ENCODE assay signal across 1 cellular context in genomic region chr20:25057234-25058050, GRCh38.
TF ChIP-seq lines count a peak whose summit lies in the region.

No MANE protein-coding gene starts in this region.

TF ChIP-seq in HepG2, 621 proteins besides CTCF, POLR2A, EP300 and RAD21 (continued from another document and continues in another):
- TF ChIP-seq GMEB2 (CRISPR knock-in tag; IDR thresholded peaks at IDR 0.05; ENCODE audit: low read depth) (no peak), ZNF335 (CRISPR knock-in tag; IDR thresholded peaks at IDR 0.05) (no peak; the same call in 1 of the 2 replicates), SMAD9 (CRISPR knock-in tag; IDR thresholded peaks at IDR 0.05) (no peak), ZSCAN12 (CRISPR knock-in tag; IDR thresholded peaks at IDR 0.05) (no peak; the same call in 1 of the 2 replicates), THRA (CRISPR knock-in tag; IDR thresholded peaks at IDR 0.05; ENCODE audit: borderline replicate concordance) (no peak), ZNF530 (CRISPR knock-in tag; IDR thresholded peaks at IDR 0.05; ENCODE audit: low read depth) (no peak; the same call in 1 of the 2 replicates), PATZ1 (CRISPR knock-in tag; IDR thresholded peaks at IDR 0.05) (peak; percentile 89), UBTF (CRISPR knock-in tag; IDR thresholded peaks at IDR 0.05) (peak; percentile 94; the same call in 1 of the 2 replicates), TGIF2 (CRISPR knock-in tag; IDR thresholded peaks at IDR 0.05) (no peak), ZNF773 (CRISPR knock-in tag; IDR thresholded peaks at IDR 0.05; ENCODE audit: borderline replicate concordance) (peak; percentile 89; the same call in 1 of the 2 replicates), ZNF343 (CRISPR knock-in tag; IDR thresholded peaks at IDR 0.05) (no peak), ZBTB1 (CRISPR knock-in tag; IDR thresholded peaks at IDR 0.05; ENCODE audit: borderline replicate concordance) (no peak), PHB2 (IDR thresholded peaks at IDR 0.05; ENCODE audit: partially characterized antibody) (no peak), TOPORS (CRISPR knock-in tag; IDR thresholded peaks at IDR 0.05) (peak; percentile 44; the same call in 1 of the 2 replicates), SIN3A (IDR thresholded peaks at IDR 0.05; ENCODE audit: borderline replicate concordance, low read depth, low read length) (peak; percentile 49; the same call in 1 of the 2 replicates), ZNF326 (CRISPR knock-in tag; IDR thresholded peaks at IDR 0.05; ENCODE audit: borderline replicate concordance) (no peak), NR2C2 (CRISPR knock-in tag; IDR thresholded peaks at IDR 0.05; ENCODE audit: borderline replicate concordance) (no peak), MATR3 (CRISPR knock-in tag; IDR thresholded peaks at IDR 0.05) (no peak), ZKSCAN1 (IDR thresholded peaks at IDR 0.05; ENCODE audit: low read length) (no peak), ATF7-NPFF (CRISPR knock-in tag; IDR thresholded peaks at IDR 0.05; ENCODE audit: low read depth) (no peak), ZNF570 (CRISPR knock-in tag; IDR thresholded peaks at IDR 0.05; ENCODE audit: borderline replicate concordance) (no peak), JUND (CRISPR knock-in tag; IDR thresholded peaks at IDR 0.05) (no peak), DR1 (CRISPR knock-in tag; IDR thresholded peaks at IDR 0.05) (no peak; the same call in 1 of the 2 replicates), HIVEP1 (CRISPR knock-in tag; IDR thresholded peaks at IDR 0.05) (no peak), POLR2AphosphoS2 (IDR thresholded peaks at IDR 0.05; ENCODE audit: low read depth, low read length) (no peak), CCAR2 (optimal IDR thresholded peaks at IDR 0.05; ENCODE audit: low read depth, low read length) (no peak), ZNF260 (CRISPR knock-in tag; IDR thresholded peaks at IDR 0.05; ENCODE audit: borderline replicate concordance, low read depth) (no peak), ZC3H13 (CRISPR knock-in tag; IDR thresholded peaks at IDR 0.05) (no peak), ZNF75D (CRISPR knock-in tag; IDR thresholded peaks at IDR 0.05; ENCODE audit: borderline replicate concordance) (no peak), GTF2F1 (IDR thresholded peaks at IDR 0.05; ENCODE audit: low read length) (no peak), ZNF256 (CRISPR knock-in tag; conservative IDR thresholded peaks at IDR 0.05) (no peak), ZNF775 (CRISPR knock-in tag; IDR thresholded peaks at IDR 0.05; ENCODE audit: borderline replicate concordance) (no peak), GLI4 (CRISPR knock-in tag; IDR thresholded peaks at IDR 0.05; ENCODE audit: borderline replicate concordance) (peak; percentile 86), SMAD1 (CRISPR knock-in tag; IDR thresholded peaks at IDR 0.05; ENCODE audit: borderline replicate concordance, low read depth) (0 out of 2 replicates have a peak, but pooled peaks have one; percentile 21), ZNF33B (CRISPR knock-in tag; IDR thresholded peaks at IDR 0.05) (peak; percentile 71; the same call in 1 of the 2 replicates), CC2D1A (CRISPR knock-in tag; IDR thresholded peaks at IDR 0.05) (no peak), SKI (IDR thresholded peaks at IDR 0.05; ENCODE audit: partially characterized antibody) (peak; percentile 2), ZNF746 (CRISPR knock-in tag; IDR thresholded peaks at IDR 0.05) (no peak; the same call in 1 of the 2 replicates), REPIN1 (CRISPR knock-in tag; IDR thresholded peaks at IDR 0.05; ENCODE audit: borderline replicate concordance, low read depth) (0 out of 2 replicates have a peak, but pooled peaks have one; percentile 45), ZFP36L1 (CRISPR knock-in tag; IDR thresholded peaks at IDR 0.05) (no peak), ZNF501 (CRISPR knock-in tag; IDR thresholded peaks at IDR 0.05) (peak; percentile 80), ZNF567 (CRISPR knock-in tag; IDR thresholded peaks at IDR 0.05; ENCODE audit: borderline replicate concordance) (no peak), ZNF431 (CRISPR knock-in tag; IDR thresholded peaks at IDR 0.05; ENCODE audit: borderline replicate concordance, low read depth) (no peak), EHMT2 (IDR thresholded peaks at IDR 0.05; ENCODE audit: borderline replicate concordance, low read depth, low read length) (no peak), NCOA2 (CRISPR knock-in tag; IDR thresholded peaks at IDR 0.05) (0 out of 2 replicates have a peak, but pooled peaks have one; percentile 30), ZNF629 (CRISPR knock-in tag; conservative IDR thresholded peaks at IDR 0.05) (no peak), GTF3A (CRISPR knock-in tag; conservative IDR thresholded peaks at IDR 0.05) (0 out of 2 replicates have a peak, but pooled peaks have one; percentile 7), CENPT (CRISPR knock-in tag; IDR thresholded peaks at IDR 0.05; ENCODE audit: low read depth) (no peak; the same call in 1 of the 2 replicates), HMG20B (CRISPR knock-in tag; conservative IDR thresholded peaks at IDR 0.05) (no peak), ZNF24 (IDR thresholded peaks at IDR 0.05) (no peak)
- TF ChIP-seq, protein P1, sequence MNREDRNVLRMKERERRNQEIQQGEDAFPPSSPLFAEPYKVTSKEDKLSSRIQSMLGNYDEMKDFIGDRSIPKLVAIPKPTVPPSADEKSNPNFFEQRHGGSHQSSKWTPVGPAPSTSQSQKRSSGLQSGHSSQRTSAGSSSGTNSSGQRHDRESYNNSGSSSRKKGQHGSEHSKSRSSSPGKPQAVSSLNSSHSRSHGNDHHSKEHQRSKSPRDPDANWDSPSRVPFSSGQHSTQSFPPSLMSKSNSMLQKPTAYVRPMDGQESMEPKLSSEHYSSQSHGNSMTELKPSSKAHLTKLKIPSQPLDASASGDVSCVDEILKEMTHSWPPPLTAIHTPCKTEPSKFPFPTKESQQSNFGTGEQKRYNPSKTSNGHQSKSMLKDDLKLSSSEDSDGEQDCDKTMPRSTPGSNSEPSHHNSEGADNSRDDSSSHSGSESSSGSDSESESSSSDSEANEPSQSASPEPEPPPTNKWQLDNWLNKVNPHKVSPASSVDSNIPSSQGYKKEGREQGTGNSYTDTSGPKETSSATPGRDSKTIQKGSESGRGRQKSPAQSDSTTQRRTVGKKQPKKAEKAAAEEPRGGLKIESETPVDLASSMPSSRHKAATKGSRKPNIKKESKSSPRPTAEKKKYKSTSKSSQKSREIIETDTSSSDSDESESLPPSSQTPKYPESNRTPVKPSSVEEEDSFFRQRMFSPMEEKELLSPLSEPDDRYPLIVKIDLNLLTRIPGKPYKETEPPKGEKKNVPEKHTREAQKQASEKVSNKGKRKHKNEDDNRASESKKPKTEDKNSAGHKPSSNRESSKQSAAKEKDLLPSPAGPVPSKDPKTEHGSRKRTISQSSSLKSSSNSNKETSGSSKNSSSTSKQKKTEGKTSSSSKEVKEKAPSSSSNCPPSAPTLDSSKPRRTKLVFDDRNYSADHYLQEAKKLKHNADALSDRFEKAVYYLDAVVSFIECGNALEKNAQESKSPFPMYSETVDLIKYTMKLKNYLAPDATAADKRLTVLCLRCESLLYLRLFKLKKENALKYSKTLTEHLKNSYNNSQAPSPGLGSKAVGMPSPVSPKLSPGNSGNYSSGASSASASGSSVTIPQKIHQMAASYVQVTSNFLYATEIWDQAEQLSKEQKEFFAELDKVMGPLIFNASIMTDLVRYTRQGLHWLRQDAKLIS (CRISPR knock-in tag; IDR thresholded peaks at IDR 0.05): no peak
- TF ChIP-seq, protein P2, sequence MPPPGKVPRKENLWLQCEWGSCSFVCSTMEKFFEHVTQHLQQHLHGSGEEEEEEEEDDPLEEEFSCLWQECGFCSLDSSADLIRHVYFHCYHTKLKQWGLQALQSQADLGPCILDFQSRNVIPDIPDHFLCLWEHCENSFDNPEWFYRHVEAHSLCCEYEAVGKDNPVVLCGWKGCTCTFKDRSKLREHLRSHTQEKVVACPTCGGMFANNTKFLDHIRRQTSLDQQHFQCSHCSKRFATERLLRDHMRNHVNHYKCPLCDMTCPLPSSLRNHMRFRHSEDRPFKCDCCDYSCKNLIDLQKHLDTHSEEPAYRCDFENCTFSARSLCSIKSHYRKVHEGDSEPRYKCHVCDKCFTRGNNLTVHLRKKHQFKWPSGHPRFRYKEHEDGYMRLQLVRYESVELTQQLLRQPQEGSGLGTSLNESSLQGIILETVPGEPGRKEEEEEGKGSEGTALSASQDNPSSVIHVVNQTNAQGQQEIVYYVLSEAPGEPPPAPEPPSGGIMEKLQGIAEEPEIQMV (CRISPR knock-in tag; IDR thresholded peaks at IDR 0.05; ENCODE audit: low read depth): 0 out of 2 replicates have a peak, but pooled peaks have one; percentile 32
- TF ChIP-seq, protein P3, sequence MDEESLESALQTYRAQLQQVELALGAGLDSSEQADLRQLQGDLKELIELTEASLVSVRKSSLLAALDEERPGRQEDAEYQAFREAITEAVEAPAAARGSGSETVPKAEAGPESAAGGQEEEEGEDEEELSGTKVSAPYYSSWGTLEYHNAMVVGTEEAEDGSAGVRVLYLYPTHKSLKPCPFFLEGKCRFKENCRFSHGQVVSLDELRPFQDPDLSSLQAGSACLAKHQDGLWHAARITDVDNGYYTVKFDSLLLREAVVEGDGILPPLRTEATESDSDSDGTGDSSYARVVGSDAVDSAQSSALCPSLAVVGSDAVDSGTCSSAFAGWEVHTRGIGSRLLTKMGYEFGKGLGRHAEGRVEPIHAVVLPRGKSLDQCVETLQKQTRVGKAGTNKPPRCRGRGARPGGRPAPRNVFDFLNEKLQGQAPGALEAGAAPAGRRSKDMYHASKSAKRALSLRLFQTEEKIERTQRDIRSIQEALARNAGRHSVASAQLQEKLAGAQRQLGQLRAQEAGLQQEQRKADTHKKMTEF (CRISPR knock-in tag; IDR thresholded peaks at IDR 0.05): peak; percentile 73; the same call in 1 of the 2 replicates
- TF ChIP-seq, protein P4, sequence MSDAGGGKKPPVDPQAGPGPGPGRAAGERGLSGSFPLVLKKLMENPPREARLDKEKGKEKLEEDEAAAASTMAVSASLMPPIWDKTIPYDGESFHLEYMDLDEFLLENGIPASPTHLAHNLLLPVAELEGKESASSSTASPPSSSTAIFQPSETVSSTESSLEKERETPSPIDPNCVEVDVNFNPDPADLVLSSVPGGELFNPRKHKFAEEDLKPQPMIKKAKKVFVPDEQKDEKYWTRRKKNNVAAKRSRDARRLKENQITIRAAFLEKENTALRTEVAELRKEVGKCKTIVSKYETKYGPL (CRISPR knock-in tag; IDR thresholded peaks at IDR 0.05): peak; percentile 91
- TF ChIP-seq, protein P5, sequence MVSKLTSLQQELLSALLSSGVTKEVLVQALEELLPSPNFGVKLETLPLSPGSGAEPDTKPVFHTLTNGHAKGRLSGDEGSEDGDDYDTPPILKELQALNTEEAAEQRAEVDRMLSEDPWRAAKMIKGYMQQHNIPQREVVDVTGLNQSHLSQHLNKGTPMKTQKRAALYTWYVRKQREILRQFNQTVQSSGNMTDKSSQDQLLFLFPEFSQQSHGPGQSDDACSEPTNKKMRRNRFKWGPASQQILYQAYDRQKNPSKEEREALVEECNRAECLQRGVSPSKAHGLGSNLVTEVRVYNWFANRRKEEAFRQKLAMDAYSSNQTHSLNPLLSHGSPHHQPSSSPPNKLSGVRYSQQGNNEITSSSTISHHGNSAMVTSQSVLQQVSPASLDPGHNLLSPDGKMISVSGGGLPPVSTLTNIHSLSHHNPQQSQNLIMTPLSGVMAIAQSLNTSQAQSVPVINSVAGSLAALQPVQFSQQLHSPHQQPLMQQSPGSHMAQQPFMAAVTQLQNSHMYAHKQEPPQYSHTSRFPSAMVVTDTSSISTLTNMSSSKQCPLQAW (CRISPR knock-in tag; IDR thresholded peaks at IDR 0.05): no peak
